Comparison of ENCODE assay signal across 8 cellular contexts in the genomic region with DNA sequence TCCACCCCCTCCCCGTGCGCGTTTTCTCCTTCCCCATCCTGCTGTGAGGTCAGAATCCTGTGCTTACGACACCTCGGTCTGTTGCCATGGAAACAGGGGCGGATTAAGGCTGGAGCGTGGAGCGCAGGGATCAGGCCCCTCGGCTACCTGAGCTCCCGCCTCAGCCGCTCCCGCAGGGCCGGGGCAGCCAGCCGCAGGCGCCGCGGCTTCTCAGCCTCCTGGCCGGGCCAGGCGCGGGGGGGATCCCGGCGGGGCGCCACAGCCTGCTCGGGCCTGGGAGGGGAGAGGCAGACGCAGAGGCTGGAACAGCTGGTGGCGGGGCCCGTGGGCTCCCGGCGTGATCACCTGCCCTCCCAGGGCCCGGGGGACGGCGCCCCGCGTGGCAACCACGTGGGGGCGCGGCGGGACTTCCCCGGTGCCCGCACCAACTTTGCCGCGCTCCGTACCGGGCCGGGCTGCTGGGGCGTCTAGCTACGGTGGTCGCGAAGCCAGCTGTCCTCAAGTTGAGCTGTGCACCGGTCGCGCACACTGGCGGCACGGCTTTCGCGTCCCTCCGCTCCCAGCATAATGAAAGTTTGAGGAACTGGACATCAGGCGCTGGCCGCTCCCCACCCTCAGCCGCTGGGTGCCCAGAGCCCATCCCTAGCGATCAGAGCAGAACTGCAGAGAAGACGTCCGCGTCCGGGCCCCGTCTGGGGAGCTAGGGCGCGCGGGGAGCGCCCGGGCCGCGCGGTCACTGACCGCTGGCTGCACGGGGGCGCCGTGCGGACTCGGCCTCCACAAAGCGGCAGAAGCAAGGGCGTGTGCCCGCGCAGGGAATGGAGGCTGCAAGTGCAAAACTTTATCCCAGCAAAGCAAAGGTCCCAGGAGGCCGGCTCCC. TPM values are rescaled to one million over a fixed set of nuclear protein-coding genes. Genes with fewer than 3 reads are reported as not detected.
DNase-seq lines count a peak whose midpoint lies in the region; ATAC-seq lines count a peak whose summit lies in the region.

No MANE protein-coding gene starts in this region.

- H3K27ac ChIP-seq in skin epidermis: peak overlapping the region in 10 of 21 experiments; percentile 4 to 65 (median 43)

- peak overlapping the region; percentile 48 for H3K4me3 ChIP-seq in H7 (ENCODE audit: insufficient read depth, low read depth, low read length)
- peak overlapping the region; percentile 13 for H3K4me3 ChIP-seq in iPS-11a (ENCODE audit: low read depth, low read length)
- H3K4me3 ChIP-seq in skin epidermis: peak overlapping the region; percentile 39 to 71 (median 50)

- H3K27me3 ChIP-seq in H7 (ENCODE audit: control insufficient read depth, insufficient read depth, low read length): peaks cover 63% of the 10 kb centered on the region

- no peak for ATAC-seq in GM19023 (IDR thresholded peaks at IDR 0.05; ENCODE audit: unreplicated experiment)
- ATAC-seq in HG03135 (IDR thresholded peaks at IDR 0.05; ENCODE audit: unreplicated experiment): no peak

- H3K36me3 ChIP-seq in H7 (replicated peaks; ENCODE audit: control insufficient read depth, insufficient read depth, low read length): no peaks in the 10 kb centered on the region

- DNase-seq in H7 (peak; percentile 98), NCI-H82 (lab: John Stamatoyannopoulos, UW) (peak; percentile 94), astrocyte of the hippocampus (ENCODE audit: low read depth, low spot score) (peak; percentile 79), NAMALWA (ENCODE audit: low spot score) (no peak)

RNA-seq across cellular contexts. Expression of a gene that starts 1.2 kb away (rescaled TPM):
- 4.0 and 7.0 TPM in 2 replicates for total RNA-seq in H7 (2014; rRNA removed; shearing (Covaris generic))

RNA-seq across cellular contexts. Expression of a gene that starts 6.0 kb away (rescaled TPM):
- total RNA-seq in H7 (2014; rRNA removed; shearing (Covaris generic)): 37.0 and 53.6 TPM in 2 replicates

RNA-seq across cellular contexts. Expression of a gene that starts 17.9 kb away (rescaled TPM):
- 23.1 and 25.1 TPM in 2 replicates for total RNA-seq in H7 (2014; rRNA removed; shearing (Covaris generic))

RNA-seq across cellular contexts. Expression of a gene that starts 31.0 kb away (rescaled TPM):
- total RNA-seq in H7 (2014; rRNA removed; shearing (Covaris generic)): 0.03 and 0.63 TPM in 2 replicates
